ENCODE assay signal across 8 cellular contexts in the genomic region with DNA sequence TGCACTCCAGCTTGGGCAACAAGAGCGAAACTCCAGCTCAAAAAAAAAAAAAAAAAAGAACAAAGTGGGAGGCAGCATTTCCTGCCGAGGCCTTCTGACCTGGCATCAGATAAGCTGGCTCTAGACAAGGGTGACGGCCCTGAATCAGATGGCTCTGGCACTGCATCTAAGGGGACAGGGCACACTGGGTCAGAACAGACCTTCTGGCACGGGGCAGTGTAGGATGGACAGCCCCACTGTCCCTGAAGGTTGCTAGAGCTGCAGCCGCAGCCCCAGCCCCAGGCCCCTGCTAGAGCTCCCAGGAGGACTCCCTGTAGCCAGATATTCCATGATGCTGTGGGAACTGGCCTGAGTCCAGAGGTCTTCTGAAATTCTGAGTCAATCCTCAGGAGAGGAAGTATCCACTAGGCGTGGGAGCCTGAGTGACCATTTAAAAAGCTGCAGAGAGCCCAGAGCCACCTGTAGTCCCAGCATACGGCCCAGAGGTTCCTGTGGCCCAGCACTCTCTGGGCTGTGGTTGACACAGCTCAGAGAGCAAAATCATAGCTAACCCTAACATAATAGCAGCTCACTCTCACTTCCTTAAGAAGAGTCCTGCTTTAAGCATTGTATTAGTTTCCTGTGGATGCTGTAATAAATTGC.
DNase-seq lines count a peak whose midpoint lies in the region; ATAC-seq and TF ChIP-seq lines count a peak whose summit lies in the region.

No MANE protein-coding gene starts in this region.

- no peak overlapping the region for H3K27ac ChIP-seq in effector memory CD4-positive, alpha-beta T cell (ENCODE audit: insufficient read depth, low read length, poor library complexity, severe bottlenecking)
- no peak overlapping the region for H3K27ac ChIP-seq in left lung

- H3K36me3 ChIP-seq in MG63 (no peaks in the 10 kb centered on the region), left lung (no peaks in the 10 kb centered on the region)
- no peaks in the 10 kb centered on the region for H3K36me3 ChIP-seq in effector memory CD4-positive, alpha-beta T cell (ENCODE audit: control insufficient read depth, insufficient read depth, low read length)

- H3K9me3 ChIP-seq in MG63 (no peaks in the 10 kb centered on the region), left lung (no peaks in the 10 kb centered on the region)
- no peaks in the 10 kb centered on the region for H3K9me3 ChIP-seq in effector memory CD4-positive, alpha-beta T cell (ENCODE audit: control insufficient read depth, low read length)

- no peaks in the 10 kb centered on the region for H3K4me1 ChIP-seq in effector memory CD4-positive, alpha-beta T cell (ENCODE audit: control insufficient read depth, insufficient read depth, low read length, poor library complexity, severe bottlenecking)
- H3K4me1 ChIP-seq in left lung = no peaks in the 10 kb centered on the region

- DNase-seq in GM12864 (ENCODE audit: low read depth) (peak; percentile 57), MG63 (peak; percentile 72), Right ventricle myocardium inferior (ENCODE audit: missing footprints) (peak; percentile 84), NCI-H2227 (lab: John Stamatoyannopoulos, UW; ENCODE audit: unreplicated experiment) (no peak), left lung (no peak)
- no peak for DNase-seq in activated CD8-positive, alpha-beta memory T cell treated with anti-CD3 and anti-CD28 coated beads, Interleukin-2, amount 50 U/mL, for 48 hours
- DNase-seq in effector memory CD4-positive, alpha-beta T cell = no peak

- ATAC-seq in GM21825 (IDR thresholded peaks at IDR 0.05; ENCODE audit: unreplicated experiment) (peak; percentile 99), Right ventricle myocardium inferior (peak; percentile 89), left lung (no peak)

- TF ChIP-seq CTCF in GM12864 (IDR thresholded peaks at IDR 0.05; ENCODE audit: low read depth, low read length, missing control alignments) (no peak), left lung (IDR thresholded peaks at IDR 0.05) (no peak)

- intact Hi-C loops in Right ventricle myocardium inferior (cut with DNase I) = no loop called here
- intact Hi-C loops in left lung (cut with DNase I) = no loop called here

- no peaks in the 10 kb centered on the region for H3K27me3 ChIP-seq in MG63
- H3K27me3 ChIP-seq in effector memory CD4-positive, alpha-beta T cell (replicated peaks; ENCODE audit: control insufficient read depth, insufficient read depth, low read length, poor library complexity, severe bottlenecking) = no peaks in the 10 kb centered on the region
- no peaks in the 10 kb centered on the region for H3K27me3 ChIP-seq in left lung

- H3K4me3 ChIP-seq in GM12864 (ENCODE audit: low read depth, low read length) = no peak overlapping the region
- no peak overlapping the region for H3K4me3 ChIP-seq in MG63
- no peak overlapping the region for H3K4me3 ChIP-seq in effector memory CD4-positive, alpha-beta T cell (ENCODE audit: insufficient read depth, low read depth, low read length, poor library complexity, severe bottlenecking)
- no peak overlapping the region for H3K4me3 ChIP-seq in left lung

Comparison
In these comparisons a context has a peak if more than half of its experiments do, and no peak if none do; other contexts are left out.
1. DNase-seq: peak in GM12864 (single experiment), MG63 (single experiment) and Right ventricle myocardium inferior (single experiment); none in NCI-H2227 (single experiment), activated CD8-positive, alpha-beta memory T cell treated with anti-CD3 and anti-CD28 coated beads, Interleukin-2, amount 50 U/mL, for 48 hours (single experiment), effector memory CD4-positive, alpha-beta T cell (0 of 3) and left lung (0 of 2).